Comparison of ENCODE assay signal across 9 cellular contexts in the genomic region with DNA sequence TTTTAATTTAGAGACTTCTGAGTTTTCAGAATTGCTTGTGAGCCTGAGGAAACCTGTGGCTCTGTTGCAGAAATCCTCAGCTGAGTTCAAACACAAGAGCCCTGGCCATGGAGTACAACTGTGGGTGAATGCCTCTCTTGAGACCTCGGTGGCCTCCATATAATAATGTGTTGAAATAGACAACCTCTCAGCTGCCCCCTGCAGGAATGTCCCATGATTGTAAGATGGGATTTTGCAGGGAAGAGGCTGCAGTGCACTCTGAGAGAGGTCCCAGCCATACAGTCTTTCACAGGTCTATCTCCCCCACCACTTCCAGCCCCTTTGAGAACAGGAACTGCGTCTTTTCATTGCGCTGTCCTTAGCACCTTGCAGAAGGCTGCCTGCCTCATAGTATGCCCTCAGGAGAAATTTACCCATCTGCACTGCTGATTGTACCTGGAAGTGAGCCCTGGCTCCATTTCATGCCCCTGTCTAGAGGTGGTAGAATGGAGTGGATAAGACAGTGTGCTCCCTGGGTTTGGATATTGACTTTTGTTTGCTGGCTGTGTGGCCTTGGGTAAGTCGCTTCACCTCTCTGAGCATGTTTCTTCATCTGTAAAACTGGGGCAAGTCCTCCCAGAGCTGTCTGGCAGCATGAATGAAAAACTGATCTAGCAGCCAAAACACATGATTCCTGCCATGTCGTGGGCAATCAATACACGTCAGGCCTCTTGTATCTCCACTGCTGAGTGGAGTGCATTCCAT. TPM values are rescaled to one million over a fixed set of nuclear protein-coding genes. Genes with fewer than 3 reads are reported as not detected.
DNase-seq lines count a peak whose midpoint lies in the region; ATAC-seq, FAIRE-seq and TF ChIP-seq lines count a peak whose summit lies in the region.
"Had no signal": no experiment of that assay in that cellular context is flagged by ENCODE, and none has a peak within 500 bp of the region (broad histone marks: within the 10 kb centered on the region; RNA-seq: fewer than 3 reads in every experiment).

No MANE protein-coding gene starts in this region.

- no peaks in the 10 kb centered on the region for H4K20me1 ChIP-seq in hepatocyte (ENCODE audit: insufficient read depth, poor library complexity, severe bottlenecking)

- no peaks in the 10 kb centered on the region for H3K79me2 ChIP-seq in hepatocyte

- WGBS in hepatocyte (ENCODE audit: low lambda C conversion rate, missing lambda C conversion rate) = 60% methylated on average over 6 of the region's 6 CpGs

- no peaks in the 10 kb centered on the region for H3K27me3 ChIP-seq in BE2C
- H3K27me3 ChIP-seq in hepatocyte = peaks cover 6% of the 10 kb centered on the region

- H3K27ac ChIP-seq in hepatocyte = no peak overlapping the region

- FAIRE-seq in RCC 7860 (lab: Jason Lieb, UNC) = no peak
- no peak for FAIRE-seq in GM12891 (lab: Jason Lieb, UNC)

- no peaks in the 10 kb centered on the region for H3K9me2 ChIP-seq in hepatocyte (replicated peaks; ENCODE audit: insufficient read depth)

- no peak overlapping the region for H3K4me3 ChIP-seq in BE2C (ENCODE audit: low read depth, low read length)
- no peak overlapping the region for H3K4me3 ChIP-seq in hepatocyte

- TF ChIP-seq CTCF in BE2C (IDR thresholded peaks at IDR 0.05; ENCODE audit: low read depth, low read length) = peak; percentile 56
- TF ChIP-seq CTCF in GM12874 (IDR thresholded peaks at IDR 0.05; ENCODE audit: insufficient read depth, low read depth, low read length) = peak; percentile 15; the same call in 1 of the 2 replicates
- peak; percentile 36 for TF ChIP-seq CTCF in hepatocyte (IDR thresholded peaks at IDR 0.05; ENCODE audit: poor library complexity)

- DNase-seq in BE2C (peak; percentile 62), RCC 7860 (ENCODE audit: low spot score) (peak; percentile 18), hepatocyte (ENCODE audit: low spot score) (peak; percentile 36), GM12891 (ENCODE audit: insufficient read length, low spot score) (no peak), hippocampal formation (lab: John Stamatoyannopoulos, UW) (no peak)

- peaks cover 21% of the 10 kb centered on the region for H3K4me1 ChIP-seq in BE2C
- no peaks in the 10 kb centered on the region for H3K4me1 ChIP-seq in hepatocyte (ENCODE audit: insufficient read depth)

- H2AFZ ChIP-seq in hepatocyte = no peak overlapping the region

- no peak overlapping the region for H3K4me2 ChIP-seq in hepatocyte

- no peaks in the 10 kb centered on the region for H3K36me3 ChIP-seq in BE2C
- no peaks in the 10 kb centered on the region for H3K36me3 ChIP-seq in hepatocyte (replicated peaks; ENCODE audit: insufficient read depth, low read depth)

- no peak for TF ChIP-seq POLR2A in GM12891 (IDR thresholded peaks at IDR 0.05; ENCODE audit: low read depth, low read length)

- H3K9me3 ChIP-seq in BE2C = no peaks in the 10 kb centered on the region
- H3K9me3 ChIP-seq in hepatocyte (ENCODE audit: low read depth) = no peaks in the 10 kb centered on the region

- ATAC-seq in HG02938 (IDR thresholded peaks at IDR 0.05; ENCODE audit: unreplicated experiment) = no peak
- no peak for ATAC-seq in GM21576 (IDR thresholded peaks at IDR 0.05; ENCODE audit: unreplicated experiment)

TF ChIP-seq in GM12891, 5 proteins besides CTCF, POLR2A, EP300 and RAD21:
- no peak for TF ChIP-seq TAF1 (IDR thresholded peaks at IDR 0.05; ENCODE audit: low read depth, low read length)
- no peak for TF ChIP-seq POLR2AphosphoS5 (IDR thresholded peaks at IDR 0.05; ENCODE audit: low read depth, low read length)
- no peak for TF ChIP-seq POU2F2 (IDR thresholded peaks at IDR 0.05; ENCODE audit: low read depth, low read length)
- TF ChIP-seq SPI1 (IDR thresholded peaks at IDR 0.05; ENCODE audit: low read depth, low read length) = no peak
- TF ChIP-seq PAX5 (IDR thresholded peaks at IDR 0.05; ENCODE audit: insufficient read depth, low read length, severe bottlenecking) = no peak

RNA-seq across cellular contexts. Expression of a gene that starts 16.8 kb away (rescaled TPM):
- 0.54 TPM for polyA plus RNA-seq in BE2C (2012; ENCODE audit: insufficient read depth, insufficient read length, low read depth)
- total RNA-seq in hepatocyte = not detected in 2 replicates
- 0.15 TPM in 1 of 2 replicates, not detected in the other for polyA plus RNA-seq in hepatocyte
- polyA plus RNA-seq in GM12891 (2012; ENCODE audit: low read depth, missing spikeins) = 0.12 TPM
- total RNA-seq: HT1080 had no signal

Comparison
In these comparisons a context has a peak if more than half of its experiments do, and no peak if none do; other contexts are left out.
1. DNase-seq: peak in BE2C (single experiment), RCC 7860 (single experiment) and hepatocyte (single experiment); none in GM12891 (single experiment) and hippocampal formation (0 of 2).
2. Peak in every context shown above with its lines, with median percentiles within 50 percentile points of each other: CTCF ChIP-seq.